Comparison of ENCODE assay signal across 31 cellular contexts in the genomic region with DNA sequence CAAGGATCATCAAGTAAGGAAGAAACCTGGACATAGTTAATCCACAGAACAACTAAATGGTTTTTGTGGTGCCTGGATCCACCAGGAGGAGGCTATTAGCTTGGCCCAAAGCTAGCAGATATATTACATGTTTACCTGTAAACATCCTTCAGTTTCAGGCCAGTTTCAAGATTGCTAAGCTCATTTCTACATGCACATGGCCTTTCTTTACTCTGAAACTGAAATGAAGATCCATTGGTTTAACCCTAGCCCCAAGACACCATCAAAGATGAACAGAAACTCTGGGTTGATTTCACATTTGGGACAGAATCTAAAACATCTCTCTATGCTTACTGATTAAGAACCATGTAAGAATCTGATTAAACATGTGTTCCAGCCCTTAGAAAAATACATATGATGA.
DNase-seq lines count a peak whose midpoint lies in the region; ATAC-seq and TF ChIP-seq lines count a peak whose summit lies in the region.
"Had no signal": no experiment of that assay in that cellular context is flagged by ENCODE, and none has a peak within 500 bp of the region (broad histone marks: within the 10 kb centered on the region; RNA-seq: fewer than 3 reads in every experiment).

No MANE protein-coding gene starts in this region.

- H3K4me2 ChIP-seq in smooth muscle cell = no peak overlapping the region

- no peak overlapping the region for H3K9ac ChIP-seq in smooth muscle cell (ENCODE audit: low read depth)
- H3K9ac ChIP-seq: BLaER1 treated with 17β-estradiol and CSF1 and Interleukin-3, amounts not matched to agents 10 nM and 100 nM had no signal

- no peaks in the 10 kb centered on the region for H3K9me3 ChIP-seq in smooth muscle cell (replicated peaks; ENCODE audit: low read depth)
- H3K9me3 ChIP-seq: ascending aorta; BLaER1 treated with 17β-estradiol and CSF1 and Interleukin-3, amounts not matched to agents 10 nM and 100 nM; psoas muscle; testis had no signal

- no peaks in the 10 kb centered on the region for H3K79me2 ChIP-seq in smooth muscle cell (ENCODE audit: low read depth)

- no peak overlapping the region for H2AFZ ChIP-seq in smooth muscle cell (ENCODE audit: low read depth)

- no peak for TF ChIP-seq CTCF in smooth muscle cell (IDR thresholded peaks at IDR 0.05; ENCODE audit: borderline replicate concordance, insufficient read depth, poor library complexity, severe bottlenecking)

- H3K36me3 Mint-ChIP-seq in stimulated activated naive B cell treated with anti-CD40 and anti-IgM and Interleukin-4, amounts not matched to agents 10 μg/mL and 1 μg/mL and 100 μg/mL, for 72 hours = no peaks in the 10 kb centered on the region
- H3K36me3 Mint-ChIP-seq: activated naive CD8-positive, alpha-beta T cell; naive thymus-derived CD8-positive, alpha-beta T cell had no signal

- H3K4me3 ChIP-seq in smooth muscle cell = no peak overlapping the region
- H3K4me3 ChIP-seq: ascending aorta; BLaER1 treated with 17β-estradiol and CSF1 and Interleukin-3, amounts not matched to agents 10 nM and 100 nM; cardiac muscle cell; coronary artery; psoas muscle; testis had no signal

- no peak overlapping the region for H3K27ac ChIP-seq in smooth muscle cell (ENCODE audit: low read depth)
- H3K27ac ChIP-seq: ascending aorta; BLaER1 treated with 17β-estradiol and CSF1 and Interleukin-3, amounts not matched to agents 10 nM and 100 nM; cardiac muscle cell; coronary artery; psoas muscle; testis had no signal

- H3K4me1 Mint-ChIP-seq in stimulated activated naive B cell treated with anti-CD40 and anti-IgM and Interleukin-4, amounts not matched to agents 10 μg/mL and 1 μg/mL and 100 μg/mL, for 72 hours = peaks cover 7 to 32% of the 10 kb centered on the region in 2 donors
- H3K4me1 Mint-ChIP-seq: T-helper 17 cell had no signal

- no peaks in the 10 kb centered on the region for H3K9me3 Mint-ChIP-seq in stimulated activated naive B cell treated with anti-CD40 and anti-IgM and Interleukin-4, amounts not matched to agents 10 μg/mL and 1 μg/mL and 100 μg/mL, for 72 hours

- H3K36me3 ChIP-seq in smooth muscle cell (ENCODE audit: low read depth) = no peaks in the 10 kb centered on the region
- H3K36me3 ChIP-seq: ascending aorta; BLaER1 treated with 17β-estradiol and CSF1 and Interleukin-3, amounts not matched to agents 10 nM and 100 nM; cardiac muscle cell had no signal

- H3K27me3 ChIP-seq in smooth muscle cell (ENCODE audit: low read depth) = no peaks in the 10 kb centered on the region
- H3K27me3 ChIP-seq: ascending aorta; BLaER1 treated with 17β-estradiol and CSF1 and Interleukin-3, amounts not matched to agents 10 nM and 100 nM; cardiac muscle cell; testis had no signal

- no peak overlapping the region for H3K4me3 Mint-ChIP-seq in stimulated activated naive B cell treated with anti-CD40 and anti-IgM and Interleukin-4, amounts not matched to agents 10 μg/mL and 1 μg/mL and 100 μg/mL, for 72 hours
- H3K4me3 Mint-ChIP-seq: activated naive CD8-positive, alpha-beta T cell; naive thymus-derived CD8-positive, alpha-beta T cell; T-helper 17 cell had no signal

- ATAC-seq in GM18909 (IDR thresholded peaks at IDR 0.05; ENCODE audit: poor library complexity, unreplicated experiment) (peak; percentile 63), GM21526 (IDR thresholded peaks at IDR 0.05; ENCODE audit: low FRiP score, unreplicated experiment) (peak; percentile 81), HG03097 (IDR thresholded peaks at IDR 0.05; ENCODE audit: low FRiP score, unreplicated experiment) (peak; percentile 81)
- peak; percentile 69 to 75 for ATAC-seq in stimulated activated naive B cell treated with anti-CD40 and anti-IgM and Interleukin-4, amounts not matched to agents 10 μg/mL and 1 μg/mL and 100 μg/mL, for 72 hours (replicated peaks)
- ATAC-seq: naive thymus-derived CD8-positive, alpha-beta T cell; psoas muscle; SK-N-SH treated with all-trans-retinoic acid at 6 μM for 48 hours; T-helper 17 cell had no signal

- no peaks in the 10 kb centered on the region for H3F3A ChIP-seq in smooth muscle cell (ENCODE audit: low read depth)

- H3K27me3 Mint-ChIP-seq in stimulated activated naive B cell treated with anti-CD40 and anti-IgM and Interleukin-4, amounts not matched to agents 10 μg/mL and 1 μg/mL and 100 μg/mL, for 72 hours = no peaks in the 10 kb centered on the region
- H3K27me3 Mint-ChIP-seq: activated naive CD8-positive, alpha-beta T cell; T-helper 17 cell had no signal

- H4K20me1 ChIP-seq in smooth muscle cell (ENCODE audit: low read depth) = no peaks in the 10 kb centered on the region
- H4K20me1 ChIP-seq: BLaER1 treated with 17β-estradiol and CSF1 and Interleukin-3, amounts not matched to agents 10 nM and 100 nM had no signal

- no peak for DNase-seq in stimulated activated naive B cell treated with anti-CD40 and anti-IgM and Interleukin-4, amounts not matched to agents 10 μg/mL and 1 μg/mL and 100 μg/mL, for 72 hours
- DNase-seq in smooth muscle cell (lab: John Stamatoyannopoulos, UW; ENCODE audit: unreplicated experiment) = no peak
- no peak for DNase-seq in NCI-H2196 (lab: John Stamatoyannopoulos, UW; ENCODE audit: unreplicated experiment)
- DNase-seq in DMS53 (lab: John Stamatoyannopoulos, UW) = no peak
- DNase-seq: activated effector memory CD4-positive, alpha-beta T cell treated with Interleukin-2 at 50 U/mL for 16 hours; activated T-cell treated with anti-CD3 and anti-CD28 coated beads for 4 hours; effector memory CD4-positive, alpha-beta T cell; erythroblast; glutamatergic neuron; H7; KBM-7; naive thymus-derived CD8-positive, alpha-beta T cell; NCI-H1417 treated with DMSO at 0.1 percent for 48 hours; NCI-H2081 treated with DMSO at 0.1 percent for 48 hours; NCI-H446 treated with DMSO at 0.1 percent for 48 hours; NCI-H82; occipital lobe; psoas muscle; stimulated activated CD4-positive, alpha-beta T cell treated with anti-CD3 and anti-CD28 coated beads, Interleukin-15, amount 100 ng/mL, for 24 hours; stimulated activated naive CD4-positive, alpha-beta T cell treated with Interleukin-2 at 50 U/mL for 16 hours; T-helper 17 cell; testis had no signal

- no peak overlapping the region for H3K27ac Mint-ChIP-seq in stimulated activated naive B cell treated with anti-CD40 and anti-IgM and Interleukin-4, amounts not matched to agents 10 μg/mL and 1 μg/mL and 100 μg/mL, for 72 hours
- H3K27ac Mint-ChIP-seq: activated naive CD8-positive, alpha-beta T cell; naive thymus-derived CD8-positive, alpha-beta T cell; T-helper 17 cell had no signal

- H3K4me1 ChIP-seq in smooth muscle cell (ENCODE audit: low read depth) = peaks cover 2% of the 10 kb centered on the region
- H3K4me1 ChIP-seq: ascending aorta, psoas muscle, testis had no signal
